Comparison of ENCODE assay signal across 1 cellular context in genomic region chr20:51541189-51542032, GRCh38.
TF ChIP-seq lines count a peak whose summit lies in the region.

No MANE protein-coding gene starts in this region.

TF ChIP-seq in HepG2, 621 proteins besides CTCF, POLR2A, EP300 and RAD21 (continued from another document and continues in another):
- TF ChIP-seq PATZ1 (CRISPR knock-in tag; IDR thresholded peaks at IDR 0.05): peak; percentile 97
- no peak; the same call in 1 of the 2 replicates for TF ChIP-seq ZNF792 (CRISPR knock-in tag; IDR thresholded peaks at IDR 0.05)
- TF ChIP-seq MLLT10 (CRISPR knock-in tag; IDR thresholded peaks at IDR 0.05): no peak
- peak; percentile 54 for TF ChIP-seq ZFX (CRISPR knock-in tag; IDR thresholded peaks at IDR 0.05; ENCODE audit: low read depth)
- TF ChIP-seq TCF12 (IDR thresholded peaks at IDR 0.05): no peak
- no peak for TF ChIP-seq TCF12 (CRISPR knock-in tag; IDR thresholded peaks at IDR 0.05)
- TF ChIP-seq ZNF20 (CRISPR knock-in tag; IDR thresholded peaks at IDR 0.05): no peak
- no peak for TF ChIP-seq ZNF839 (CRISPR knock-in tag; IDR thresholded peaks at IDR 0.05; ENCODE audit: borderline replicate concordance)
- peak; percentile 8; the same call in 1 of the 2 replicates for TF ChIP-seq HHEX (CRISPR knock-in tag; IDR thresholded peaks at IDR 0.05)
- no peak for TF ChIP-seq ZBTB2 (CRISPR knock-in tag; IDR thresholded peaks at IDR 0.05; ENCODE audit: low read depth)
- peak; percentile 70 for TF ChIP-seq PRDM10 (CRISPR knock-in tag; IDR thresholded peaks at IDR 0.05; ENCODE audit: low read depth)
- TF ChIP-seq ZNF331 (CRISPR knock-in tag; IDR thresholded peaks at IDR 0.05): peak; percentile 95
- peak; percentile 86 for TF ChIP-seq TFE3 (CRISPR knock-in tag; IDR thresholded peaks at IDR 0.05)
- TF ChIP-seq ESRRA (CRISPR knock-in tag; IDR thresholded peaks at IDR 0.05; ENCODE audit: low read depth): peak; percentile 79
- TF ChIP-seq NFKB2 (CRISPR knock-in tag; IDR thresholded peaks at IDR 0.05; ENCODE audit: borderline replicate concordance): peak; percentile 60; the same call in 1 of the 2 replicates
- peak; percentile 1; the same call in 1 of the 2 replicates for TF ChIP-seq GZF1 (CRISPR knock-in tag; IDR thresholded peaks at IDR 0.05)
- TF ChIP-seq PRDM4 (CRISPR knock-in tag; IDR thresholded peaks at IDR 0.05; ENCODE audit: borderline replicate concordance): peak; percentile 71; the same call in 1 of the 2 replicates
- 0 out of 2 replicates have a peak, but pooled peaks have one; percentile 29 for TF ChIP-seq ZFP41 (CRISPR knock-in tag; IDR thresholded peaks at IDR 0.05; ENCODE audit: borderline replicate concordance)
- peak; percentile 84 for TF ChIP-seq SPEN (CRISPR knock-in tag; IDR thresholded peaks at IDR 0.05; ENCODE audit: low read depth)
- no peak; the same call in 1 of the 2 replicates for TF ChIP-seq HCFC1 (IDR thresholded peaks at IDR 0.05; ENCODE audit: low read depth, low read length)
- TF ChIP-seq FOXA3 (CRISPR knock-in tag; IDR thresholded peaks at IDR 0.05): peak; percentile 62
- peak; percentile 57; the same call in 1 of the 2 replicates for TF ChIP-seq ZNF143 (CRISPR knock-in tag; IDR thresholded peaks at IDR 0.05)
- TF ChIP-seq GTF2F1 (IDR thresholded peaks at IDR 0.05; ENCODE audit: low read length): no peak
- no peak for TF ChIP-seq ZUFSP (CRISPR knock-in tag; IDR thresholded peaks at IDR 0.05; ENCODE audit: borderline replicate concordance)
- TF ChIP-seq ZNF615 (CRISPR knock-in tag; IDR thresholded peaks at IDR 0.05; ENCODE audit: borderline replicate concordance): no peak
- no peak for TF ChIP-seq BATF2 (CRISPR knock-in tag; IDR thresholded peaks at IDR 0.05)
- no peak for TF ChIP-seq GLI4 (CRISPR knock-in tag; IDR thresholded peaks at IDR 0.05; ENCODE audit: borderline replicate concordance)
- TF ChIP-seq ZNF350 (CRISPR knock-in tag; IDR thresholded peaks at IDR 0.05; ENCODE audit: borderline replicate concordance, low read depth): peak; percentile 65; the same call in 1 of the 2 replicates
- TF ChIP-seq AHR (CRISPR knock-in tag; IDR thresholded peaks at IDR 0.05): no peak
- no peak for TF ChIP-seq SNAPC4 (CRISPR knock-in tag; IDR thresholded peaks at IDR 0.05)
- no peak for TF ChIP-seq SATB2 (CRISPR knock-in tag; IDR thresholded peaks at IDR 0.05)
- TF ChIP-seq ZNF576 (CRISPR knock-in tag; IDR thresholded peaks at IDR 0.05): no peak
- no peak for TF ChIP-seq FOXM1 (CRISPR knock-in tag; IDR thresholded peaks at IDR 0.05)
- TF ChIP-seq ZNF850 (CRISPR knock-in tag; conservative IDR thresholded peaks at IDR 0.05): peak; percentile 70
- TF ChIP-seq ZNF800 (CRISPR knock-in tag; IDR thresholded peaks at IDR 0.05): 0 out of 2 replicates have a peak, but pooled peaks have one; percentile 12
- TF ChIP-seq SOX6 (IDR thresholded peaks at IDR 0.05): no peak
- TF ChIP-seq SOX6 (CRISPR knock-in tag; IDR thresholded peaks at IDR 0.05): peak; percentile 82
- 0 out of 2 replicates have a peak, but pooled peaks have one; percentile 40 for TF ChIP-seq ZBTB38 (CRISPR knock-in tag; IDR thresholded peaks at IDR 0.05)
